In the genomic region with DNA sequence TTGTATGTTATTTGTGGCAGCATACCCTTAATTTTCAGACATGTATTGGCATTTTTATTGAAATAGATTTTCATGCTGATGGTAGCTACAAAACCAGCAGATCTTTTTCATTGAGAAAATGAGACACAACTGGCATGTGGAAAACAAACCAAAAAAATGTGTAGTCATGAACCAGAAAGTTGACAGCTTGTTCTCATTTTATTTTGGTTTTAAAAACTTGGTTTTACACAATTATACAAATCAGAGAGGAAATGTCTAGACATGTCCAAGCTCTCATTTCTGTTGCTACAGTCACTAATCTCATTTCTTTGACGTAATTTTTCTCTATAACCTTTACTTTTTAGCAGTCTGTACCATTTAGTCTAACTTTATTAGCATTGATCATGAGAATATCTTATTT, we compare ENCODE assay signal across 10 cellular contexts.
"Had no signal": no experiment of that assay in that cellular context is flagged by ENCODE, and none has a peak within 500 bp of the region (broad histone marks: within the 10 kb centered on the region; RNA-seq: fewer than 3 reads in every experiment).

No MANE protein-coding gene starts in this region.

- H3K4me3 ChIP-seq: GM23248, HAP-1, K562 had no signal

- H3K27ac ChIP-seq: GM23248, HL-60 had no signal

- DNase-seq: GM23248, GOT3, H7, HFFc6, KG1 had no signal

- H3K36me3 ChIP-seq: HAP-1 had no signal

- ATAC-seq: HCT116, HepG2, K562 had no signal

- H2AFZ ChIP-seq: GM23248 had no signal

- H3K9me3 ChIP-seq: HAP-1 had no signal

- H3K9ac ChIP-seq: GM23248 had no signal
